ENCODE assay signal across 12 cellular contexts in the genomic region with DNA sequence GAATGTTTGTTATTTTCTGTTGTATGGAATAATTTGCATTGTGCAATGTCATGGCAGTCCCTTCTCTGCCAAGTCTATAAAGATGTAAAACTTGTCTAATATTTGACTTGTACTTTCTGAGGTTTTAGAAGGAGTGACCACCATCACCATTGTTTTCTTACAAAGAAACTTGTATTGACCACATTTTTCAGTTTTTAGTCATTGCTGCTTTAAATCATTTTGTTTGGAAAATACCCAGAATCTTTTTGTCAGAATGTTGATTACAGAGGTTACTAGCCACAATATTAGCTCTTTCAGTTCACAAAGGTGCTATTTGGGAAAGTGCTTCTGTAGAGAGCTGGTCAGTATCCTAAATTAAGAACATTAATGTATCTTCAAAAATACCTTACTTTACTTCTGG.
A peak's percentile ranks its signal among the peaks of the same experiment; 100 is the strongest.
DNase-seq lines count a peak whose midpoint lies in the region; ATAC-seq, FAIRE-seq and TF ChIP-seq lines count a peak whose summit lies in the region.
"Had no signal": no experiment of that assay in that cellular context is flagged by ENCODE, and none has a peak within 500 bp of the region (broad histone marks: within the 10 kb centered on the region; RNA-seq: fewer than 3 reads in every experiment).

No MANE protein-coding gene starts in this region.

- FAIRE-seq in GM12891 (lab: Jason Lieb, UNC) = no peak

- ATAC-seq in GM18505 (IDR thresholded peaks at IDR 0.05; ENCODE audit: unreplicated experiment) (peak; percentile 79), HG02885 (IDR thresholded peaks at IDR 0.05; ENCODE audit: poor library complexity, unreplicated experiment) (peak; percentile 67), HG03469 (IDR thresholded peaks at IDR 0.05; ENCODE audit: unreplicated experiment) (peak; percentile 62)
- ATAC-seq: foreskin keratinocyte; naive thymus-derived CD8-positive, alpha-beta T cell had no signal

- TF ChIP-seq POLR2A in GM18505 (IDR thresholded peaks at IDR 0.05; ENCODE audit: borderline replicate concordance, extremely low read depth, insufficient read depth, insufficient read length) = no peak
- no peak for TF ChIP-seq POLR2A in GM12891 (IDR thresholded peaks at IDR 0.05; ENCODE audit: low read depth, low read length)

- DNase-seq in GM20000 (ENCODE audit: low spot score) (peak; percentile 16), GM19240 (ENCODE audit: insufficient read length, low spot score) (no peak), GM12891 (ENCODE audit: insufficient read length, low spot score) (no peak), ecto neural progenitor cell (ENCODE audit: low spot score) (no peak), DMS53 treated with DMSO at 0.1 percent for 48 hours (lab: John Stamatoyannopoulos, UW; ENCODE audit: unreplicated experiment) (no peak)
- DNase-seq: foreskin keratinocyte; kidney glomerular epithelial cell; naive thymus-derived CD8-positive, alpha-beta T cell; NCI-H187 treated with DMSO at 0.1 percent for 48 hours had no signal

- TF ChIP-seq CTCF in GM20000 (IDR thresholded peaks at IDR 0.05; ENCODE audit: extremely low read depth, missing control alignments) = no peak

TF ChIP-seq in GM12891, 5 proteins besides CTCF, POLR2A, EP300 and RAD21:
- TF ChIP-seq POU2F2 (IDR thresholded peaks at IDR 0.05; ENCODE audit: low read depth, low read length) (no peak), PAX5 (IDR thresholded peaks at IDR 0.05; ENCODE audit: insufficient read depth, low read length, severe bottlenecking) (no peak), TAF1 (IDR thresholded peaks at IDR 0.05; ENCODE audit: low read depth, low read length) (no peak), SPI1 (IDR thresholded peaks at IDR 0.05; ENCODE audit: low read depth, low read length) (no peak), POLR2AphosphoS5 (IDR thresholded peaks at IDR 0.05; ENCODE audit: low read depth, low read length) (no peak)
TF ChIP-seq in GM12891: peak in this region for 0.
